10 cellular contexts compared by ENCODE assay signal in the genomic region with DNA sequence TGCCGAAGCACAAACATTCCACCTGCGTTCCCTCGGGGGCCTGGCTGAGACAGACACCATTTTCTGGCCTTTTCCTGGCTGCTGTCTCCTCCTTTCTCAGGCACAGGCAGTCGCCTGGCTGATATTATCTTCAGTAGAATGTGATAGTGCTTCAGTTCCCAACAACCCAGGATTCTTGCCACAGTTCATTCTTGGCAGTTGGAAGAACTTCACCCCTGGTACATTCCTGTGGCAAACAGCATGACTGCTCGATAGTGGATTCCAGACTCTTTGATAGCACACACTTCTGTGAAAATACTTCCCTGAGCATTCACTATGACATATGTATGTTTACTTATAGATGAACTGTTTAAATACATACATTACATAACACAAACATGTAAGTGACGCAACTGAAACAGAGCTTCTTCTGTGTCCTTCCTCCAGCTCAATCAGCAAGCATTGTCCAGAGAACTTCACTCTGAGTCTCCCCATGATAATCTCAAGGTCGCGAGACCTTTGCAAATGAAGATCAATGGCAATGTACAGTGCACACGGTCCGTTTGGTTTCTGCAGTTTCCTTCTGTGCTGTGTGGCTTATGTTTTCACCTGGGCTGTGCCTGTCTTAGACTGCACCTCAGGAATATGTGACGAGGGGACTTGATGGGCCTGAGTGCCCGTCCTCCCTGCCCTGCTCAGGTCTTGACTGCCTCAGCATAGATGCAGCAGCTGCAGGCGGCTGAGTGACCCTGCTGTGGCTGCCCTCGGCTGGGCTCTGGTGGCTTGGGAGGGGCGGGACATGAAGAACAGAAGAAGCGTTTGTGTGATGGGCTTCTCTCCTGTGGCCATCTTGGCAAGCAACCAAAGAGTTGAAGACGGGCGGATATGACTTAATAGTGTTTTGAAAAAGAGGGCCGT. TPM values are rescaled to one million over a fixed set of nuclear protein-coding genes. Genes with fewer than 3 reads are reported as not detected.
A peak's percentile ranks its signal among the peaks of the same experiment; 100 is the strongest.
DNase-seq lines count a peak whose midpoint lies in the region; ATAC-seq lines count a peak whose summit lies in the region.
"Had no signal": no experiment of that assay in that cellular context is flagged by ENCODE, and none has a peak within 500 bp of the region (broad histone marks: within the 10 kb centered on the region; RNA-seq: fewer than 3 reads in every experiment).

No MANE protein-coding gene starts in this region.

- H2BK5ac ChIP-seq in neuronal stem cell (ENCODE audit: low read length) = no peak overlapping the region

- H2AK5ac ChIP-seq in neuronal stem cell (ENCODE audit: low read depth, low read length) = no peak overlapping the region

- H2BK15ac ChIP-seq in neuronal stem cell (ENCODE audit: low read length) = no peak overlapping the region

- H3K27ac Mint-ChIP-seq in stimulated activated naive B cell treated with anti-CD40 and anti-IgM and Interleukin-4, amounts not matched to agents 10 μg/mL and 1 μg/mL and 100 μg/mL, for 72 hours = no peak overlapping the region
- H3K27ac Mint-ChIP-seq in activated CD4-positive, alpha-beta memory T cell treated with anti-CD3 and anti-CD28 coated beads for 36 hours = no peak overlapping the region
- H3K27ac Mint-ChIP-seq: stimulated activated memory B cell treated with anti-CD40 and anti-IgM and Interleukin-4, amounts not matched to agents 10 μg/mL and 1 μg/mL and 100 μg/mL, for 72 hours had no signal

- H2BK120ac ChIP-seq in neuronal stem cell (ENCODE audit: low read depth, low read length) = no peak overlapping the region

- peaks cover 19 to 28% of the 10 kb centered on the region in 2 donors for H3K4me1 Mint-ChIP-seq in stimulated activated naive B cell treated with anti-CD40 and anti-IgM and Interleukin-4, amounts not matched to agents 10 μg/mL and 1 μg/mL and 100 μg/mL, for 72 hours
- no peaks in the 10 kb centered on the region for H3K4me1 Mint-ChIP-seq in activated CD4-positive, alpha-beta memory T cell treated with anti-CD3 and anti-CD28 coated beads for 36 hours (ENCODE audit: low read depth)

- H2BK12ac ChIP-seq in neuronal stem cell (ENCODE audit: low read length) = no peak overlapping the region

- no peak overlapping the region for H4K8ac ChIP-seq in neuronal stem cell (ENCODE audit: low read depth, low read length)

- H3K27me3 Mint-ChIP-seq in stimulated activated naive B cell treated with anti-CD40 and anti-IgM and Interleukin-4, amounts not matched to agents 10 μg/mL and 1 μg/mL and 100 μg/mL, for 72 hours = peaks cover 20 to 21% of the 10 kb centered on the region in 2 donors
- H3K27me3 Mint-ChIP-seq in activated CD4-positive, alpha-beta memory T cell treated with anti-CD3 and anti-CD28 coated beads for 36 hours = peaks cover 17% of the 10 kb centered on the region

- H4K91ac ChIP-seq in neuronal stem cell (ENCODE audit: low read depth, low read length, poor library complexity) = no peak overlapping the region

- no peak overlapping the region for H3K4me2 ChIP-seq in neuronal stem cell (ENCODE audit: insufficient read depth, low read length, poor library complexity, severe bottlenecking)

- ATAC-seq in stimulated activated naive B cell treated with anti-CD40 and anti-IgM and Interleukin-4, amounts not matched to agents 10 μg/mL and 1 μg/mL and 100 μg/mL, for 72 hours (replicated peaks) = no peak

- no peaks in the 10 kb centered on the region for H3K9me3 ChIP-seq in neuronal stem cell (replicated peaks in 1 of 2; ENCODE audit: control insufficient read depth in 2 of 2, insufficient read depth in 1 of 2, low read depth in 1 of 2, low read length in 2 of 2)

- no peak overlapping the region for H3K4ac ChIP-seq in neuronal stem cell (ENCODE audit: low read length)

- intact Hi-C loops in activated CD4-positive, alpha-beta memory T cell treated with anti-CD3 and anti-CD28 coated beads for 36 hours (cut with micrococcal nuclease) = no loop called here

- H3K4me3 ChIP-seq in neuronal stem cell (ENCODE audit: low read length in 2 of 2) = no peak overlapping the region

- peaks cover 0 to 7% of the 10 kb centered on the region in 2 donors for H3K4me1 ChIP-seq in neuronal stem cell (ENCODE audit: control insufficient read depth in 2 of 2, insufficient read depth in 1 of 2, low read depth in 1 of 2, low read length in 2 of 2)

- no peak overlapping the region for H3K9ac ChIP-seq in neuronal stem cell (ENCODE audit: low read depth, low read length, poor library complexity)

- peaks cover 0 to 2% of the 10 kb centered on the region in 2 donors for H3K36me3 Mint-ChIP-seq in stimulated activated naive B cell treated with anti-CD40 and anti-IgM and Interleukin-4, amounts not matched to agents 10 μg/mL and 1 μg/mL and 100 μg/mL, for 72 hours
- no peaks in the 10 kb centered on the region for H3K36me3 Mint-ChIP-seq in activated CD4-positive, alpha-beta memory T cell treated with anti-CD3 and anti-CD28 coated beads for 36 hours
- H3K36me3 Mint-ChIP-seq: stimulated activated memory B cell treated with anti-CD40 and anti-IgM and Interleukin-4, amounts not matched to agents 10 μg/mL and 1 μg/mL and 100 μg/mL, for 72 hours had no signal

- H3K36me3 ChIP-seq in neuronal stem cell (replicated peaks in 1 of 2; ENCODE audit: control insufficient read depth in 2 of 2, insufficient read depth in 2 of 2, low read length in 2 of 2) = no peaks in the 10 kb centered on the region

- no CpG with 5 or more reads among the region's 19 CpGs for WGBS in neuronal stem cell (ENCODE audit: extremely low coverage in 2 of 2, insufficient read length in 2 of 2, insufficient replicate concordance in 1 of 2), 2 donors

- POLR2A ChIA-PET in activated CD4-positive, alpha-beta memory T cell treated with anti-CD3 and anti-CD28 coated beads for 36 hours (lab: Charles Lee) = no interaction called here

- CTCF ChIA-PET in activated CD4-positive, alpha-beta memory T cell treated with anti-CD3 and anti-CD28 coated beads for 36 hours (lab: Charles Lee) = no interaction called here

- peak; percentile 89 for DNase-seq in AG08395 (ENCODE audit: low spot score)
- peak; percentile 88 for DNase-seq in RPMI7951 (ENCODE audit: low read depth)
- peak; percentile 80 for DNase-seq in fibroblast of gingiva (ENCODE audit: low read depth)
- DNase-seq in neuronal stem cell (ENCODE audit: low spot score) = no peak
- no peak for DNase-seq in stimulated activated naive B cell treated with anti-CD40 and anti-IgM and Interleukin-4, amounts not matched to agents 10 μg/mL and 1 μg/mL and 100 μg/mL, for 72 hours
- DNase-seq in activated CD4-positive, alpha-beta memory T cell treated with anti-CD3 and anti-CD28 coated beads for 36 hours = no peak
- DNase-seq in NCI-H1694 treated with DMSO at 0.1 percent for 48 hours (lab: John Stamatoyannopoulos, UW) = no peak
- DNase-seq in activated CD4-positive, alpha-beta T cell treated with anti-CD3 and anti-CD28 coated beads for 1 hour = no peak
- DNase-seq: NCI-H1930 had no signal

- no peak overlapping the region for H3K18ac ChIP-seq in neuronal stem cell (ENCODE audit: low read length)

- no peaks in the 10 kb centered on the region for H3K9me3 Mint-ChIP-seq in stimulated activated naive B cell treated with anti-CD40 and anti-IgM and Interleukin-4, amounts not matched to agents 10 μg/mL and 1 μg/mL and 100 μg/mL, for 72 hours
- H3K9me3 Mint-ChIP-seq in activated CD4-positive, alpha-beta memory T cell treated with anti-CD3 and anti-CD28 coated beads for 36 hours = no peaks in the 10 kb centered on the region
- H3K9me3 Mint-ChIP-seq: stimulated activated memory B cell treated with anti-CD40 and anti-IgM and Interleukin-4, amounts not matched to agents 10 μg/mL and 1 μg/mL and 100 μg/mL, for 72 hours had no signal

- H3K4me3 Mint-ChIP-seq in stimulated activated naive B cell treated with anti-CD40 and anti-IgM and Interleukin-4, amounts not matched to agents 10 μg/mL and 1 μg/mL and 100 μg/mL, for 72 hours = no peak overlapping the region
- no peak overlapping the region for H3K4me3 Mint-ChIP-seq in activated CD4-positive, alpha-beta memory T cell treated with anti-CD3 and anti-CD28 coated beads for 36 hours
- H3K4me3 Mint-ChIP-seq: stimulated activated memory B cell treated with anti-CD40 and anti-IgM and Interleukin-4, amounts not matched to agents 10 μg/mL and 1 μg/mL and 100 μg/mL, for 72 hours had no signal

- no peak overlapping the region for H3K23ac ChIP-seq in neuronal stem cell (ENCODE audit: low read depth, low read length, poor library complexity)

- no peaks in the 10 kb centered on the region for H3K27me3 ChIP-seq in neuronal stem cell (ENCODE audit: control insufficient read depth in 3 of 3, insufficient read depth in 3 of 3, low read depth in 1 of 3, low read length in 3 of 3)

- peak overlapping the region; percentile 24 for H2AFZ ChIP-seq in neuronal stem cell (ENCODE audit: low read length)

- no peak overlapping the region for H3K14ac ChIP-seq in neuronal stem cell (ENCODE audit: low read length)

- no peak overlapping the region for H3K27ac ChIP-seq in neuronal stem cell (replicated peaks; ENCODE audit: low read length)

- H3K79me1 ChIP-seq in neuronal stem cell (ENCODE audit: low read depth, low read length) = no peaks in the 10 kb centered on the region

RNA-seq across cellular contexts. Expression of gene MYBPHL, which starts 7.5 kb away (rescaled TPM):
- total RNA-seq in RPMI7951 (2014; rRNA removed; shearing (Covaris generic)) = not detected in 2 replicates
- polyA plus RNA-seq in neuronal stem cell (2013, experiment 1 of 2) = 0.13 TPM
- 0.29 TPM for polyA plus RNA-seq in neuronal stem cell (2013, experiment 2 of 2)
- total RNA-seq in activated CD4-positive, alpha-beta memory T cell treated with anti-CD3 and anti-CD28 coated beads for 36 hours = not detected

RNA-seq across cellular contexts. Expression of gene PSRC1, which starts 16.4 kb away (rescaled TPM):
- 70.0 and 74.6 TPM in 2 replicates for total RNA-seq in RPMI7951 (2014; rRNA removed; shearing (Covaris generic))
- 118 TPM for polyA plus RNA-seq in neuronal stem cell (2013, experiment 1 of 2)
- 115 TPM for polyA plus RNA-seq in neuronal stem cell (2013, experiment 2 of 2)
- total RNA-seq in activated CD4-positive, alpha-beta memory T cell treated with anti-CD3 and anti-CD28 coated beads for 36 hours = 10 to 100 TPM; 14.9 to 16.3 TPM

RNA-seq across cellular contexts. Expression of gene CELSR2, which starts 50.0 kb away (rescaled TPM):
- 1.2 and 1.5 TPM in 2 replicates for total RNA-seq in RPMI7951 (2014; rRNA removed; shearing (Covaris generic))
- 40.0 TPM for polyA plus RNA-seq in neuronal stem cell (2013, experiment 1 of 2)
- polyA plus RNA-seq in neuronal stem cell (2013, experiment 2 of 2) = 41.0 TPM
- 1 to 10 TPM; 1.0 to 1.3 TPM for total RNA-seq in activated CD4-positive, alpha-beta memory T cell treated with anti-CD3 and anti-CD28 coated beads for 36 hours

Comparison
In these comparisons a context has a peak if more than half of its experiments do, and no peak if none do; other contexts are left out.
1. DNase-seq: peak in AG08395 (single experiment), RPMI7951 (single experiment) and fibroblast of gingiva (single experiment); none in neuronal stem cell (single experiment), stimulated activated naive B cell treated with anti-CD40 and anti-IgM and Interleukin-4, amounts not matched to agents 10 μg/mL and 1 μg/mL and 100 μg/mL, for 72 hours (single experiment), activated CD4-positive, alpha-beta memory T cell treated with anti-CD3 and anti-CD28 coated beads for 36 hours (single experiment), NCI-H1694 treated with DMSO at 0.1 percent for 48 hours (single experiment) and activated CD4-positive, alpha-beta T cell treated with anti-CD3 and anti-CD28 coated beads for 1 hour (single experiment).